Comparison of ENCODE assay signal across 1 cellular context in the genomic region with DNA sequence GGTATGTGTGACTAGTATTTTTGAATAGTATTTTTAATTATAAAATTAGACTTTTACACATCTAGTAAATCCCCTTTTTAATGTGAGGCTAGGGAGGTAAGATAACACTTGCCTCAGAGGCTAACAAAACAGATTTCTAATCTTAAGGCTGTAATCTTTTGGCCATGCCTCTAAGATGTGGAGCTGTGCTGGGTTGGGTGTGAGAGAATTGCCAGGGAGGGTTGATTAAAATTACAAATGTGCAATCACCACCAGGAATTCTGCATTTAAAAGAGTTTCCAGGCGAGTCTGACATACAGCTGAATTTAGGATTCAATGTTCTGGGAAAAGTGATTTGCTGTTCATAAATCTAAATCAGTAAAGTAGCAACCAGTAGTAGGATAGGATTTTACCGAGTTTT.
TF ChIP-seq lines count a peak whose summit lies in the region.

No MANE protein-coding gene starts in this region.

TF ChIP-seq in GM23338, 12 proteins besides CTCF, POLR2A, EP300 and RAD21 (continued from another document):
- TF ChIP-seq, protein P1, sequence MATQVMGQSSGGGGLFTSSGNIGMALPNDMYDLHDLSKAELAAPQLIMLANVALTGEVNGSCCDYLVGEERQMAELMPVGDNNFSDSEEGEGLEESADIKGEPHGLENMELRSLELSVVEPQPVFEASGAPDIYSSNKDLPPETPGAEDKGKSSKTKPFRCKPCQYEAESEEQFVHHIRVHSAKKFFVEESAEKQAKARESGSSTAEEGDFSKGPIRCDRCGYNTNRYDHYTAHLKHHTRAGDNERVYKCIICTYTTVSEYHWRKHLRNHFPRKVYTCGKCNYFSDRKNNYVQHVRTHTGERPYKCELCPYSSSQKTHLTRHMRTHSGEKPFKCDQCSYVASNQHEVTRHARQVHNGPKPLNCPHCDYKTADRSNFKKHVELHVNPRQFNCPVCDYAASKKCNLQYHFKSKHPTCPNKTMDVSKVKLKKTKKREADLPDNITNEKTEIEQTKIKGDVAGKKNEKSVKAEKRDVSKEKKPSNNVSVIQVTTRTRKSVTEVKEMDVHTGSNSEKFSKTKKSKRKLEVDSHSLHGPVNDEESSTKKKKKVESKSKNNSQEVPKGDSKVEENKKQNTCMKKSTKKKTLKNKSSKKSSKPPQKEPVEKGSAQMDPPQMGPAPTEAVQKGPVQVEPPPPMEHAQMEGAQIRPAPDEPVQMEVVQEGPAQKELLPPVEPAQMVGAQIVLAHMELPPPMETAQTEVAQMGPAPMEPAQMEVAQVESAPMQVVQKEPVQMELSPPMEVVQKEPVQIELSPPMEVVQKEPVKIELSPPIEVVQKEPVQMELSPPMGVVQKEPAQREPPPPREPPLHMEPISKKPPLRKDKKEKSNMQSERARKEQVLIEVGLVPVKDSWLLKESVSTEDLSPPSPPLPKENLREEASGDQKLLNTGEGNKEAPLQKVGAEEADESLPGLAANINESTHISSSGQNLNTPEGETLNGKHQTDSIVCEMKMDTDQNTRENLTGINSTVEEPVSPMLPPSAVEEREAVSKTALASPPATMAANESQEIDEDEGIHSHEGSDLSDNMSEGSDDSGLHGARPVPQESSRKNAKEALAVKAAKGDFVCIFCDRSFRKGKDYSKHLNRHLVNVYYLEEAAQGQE (IDR thresholded peaks at IDR 0.05; ENCODE audit: unreplicated experiment), result no peak
- no peak for TF ChIP-seq CREB1 (CRISPR knock-in tag; IDR thresholded peaks at IDR 0.05; ENCODE audit: low read depth)
- no peak for TF ChIP-seq JUNB (IDR thresholded peaks at IDR 0.05; ENCODE audit: unreplicated experiment)
- TF ChIP-seq STAT1 (IDR thresholded peaks at IDR 0.05; ENCODE audit: unreplicated experiment), result no peak
- no peak for TF ChIP-seq EZH2phosphoT487 (IDR thresholded peaks at IDR 0.05; ENCODE audit: unreplicated experiment)
- TF ChIP-seq ZNF114 (CRISPR knock-in tag; IDR thresholded peaks at IDR 0.05), result no peak
- no peak for TF ChIP-seq EZH2 (IDR thresholded peaks at IDR 0.05; ENCODE audit: low read depth, unreplicated experiment)
